ENCODE assay signal across 16 cellular contexts in the genomic region with DNA sequence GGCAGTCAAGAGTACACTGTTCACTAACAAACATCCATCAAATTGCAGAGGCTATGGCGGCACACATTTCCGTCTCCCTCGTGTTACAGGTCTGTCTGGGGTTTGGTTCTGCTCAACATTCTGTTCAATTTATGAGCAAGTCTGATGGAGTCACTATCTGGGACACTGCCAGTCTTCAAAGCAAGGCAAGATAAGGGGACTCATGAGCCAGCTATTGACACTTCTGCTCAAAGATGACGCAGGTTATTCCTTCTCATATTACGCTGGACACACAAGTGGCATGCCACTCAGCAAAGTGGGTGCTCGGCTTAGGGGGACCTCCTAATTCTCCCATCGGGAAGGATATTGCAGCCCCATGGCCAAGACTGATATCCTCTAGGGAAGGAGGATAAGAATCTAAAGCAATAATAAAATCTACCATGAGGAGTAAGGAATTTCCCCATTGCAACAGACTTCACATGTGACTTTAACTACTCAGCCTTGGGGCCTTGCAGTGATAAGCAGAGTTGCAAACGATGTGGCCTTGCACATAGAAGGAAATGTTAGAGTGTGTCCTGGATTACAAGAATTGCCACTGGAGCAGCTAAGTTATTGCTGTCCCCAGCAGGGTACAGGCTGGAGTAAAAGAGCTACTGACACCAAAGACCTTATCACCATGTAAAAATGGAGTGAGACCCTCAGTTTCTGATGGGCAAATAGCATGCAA.
A peak's percentile ranks its signal among the peaks of the same experiment; 100 is the strongest.
DNase-seq lines count a peak whose midpoint lies in the region; ATAC-seq and TF ChIP-seq lines count a peak whose summit lies in the region.
"Had no signal": no experiment of that assay in that cellular context is flagged by ENCODE, and none has a peak within 500 bp of the region (broad histone marks: within the 10 kb centered on the region; RNA-seq: fewer than 3 reads in every experiment).

No MANE protein-coding gene starts in this region.

- H3K4me1 ChIP-seq in A673 (ENCODE audit: insufficient read depth, low read length, poor library complexity, severe bottlenecking): no peaks in the 10 kb centered on the region
- no peaks in the 10 kb centered on the region for H3K4me1 ChIP-seq in mucosa of descending colon (ENCODE audit: low read depth)
- H3K4me1 ChIP-seq in tibial nerve: no peaks in the 10 kb centered on the region
- H3K4me1 ChIP-seq: neural progenitor cell had no signal

- H3K4me3 ChIP-seq in A673 (ENCODE audit: low read depth, low read length, poor library complexity, severe bottlenecking) (no peak overlapping the region), LNCaP clone FGC (ENCODE audit: low read depth, low read length) (no peak overlapping the region), epithelial cell of esophagus (ENCODE audit: low read length) (no peak overlapping the region), mucosa of descending colon (no peak overlapping the region), tibial nerve (no peak overlapping the region)
- H3K4me3 ChIP-seq: neural progenitor cell, tibial artery had no signal

- WGBS in tibial nerve, 2 donors: 85 to 87% methylated on average over 8 of the region's 8 CpGs

- no peak for TF ChIP-seq POLR2A in tibial nerve (IDR thresholded peaks at IDR 0.05)

- no peaks in the 10 kb centered on the region for H3K27me3 Mint-ChIP-seq in Calu3 (ENCODE audit: unreplicated experiment)

- H3K27ac Mint-ChIP-seq in Calu3 (ENCODE audit: unreplicated experiment): no peak overlapping the region
- H3K27ac Mint-ChIP-seq: neural progenitor cell had no signal

- DNase-seq in A673 (ENCODE audit: low spot score): peak; percentile 9
- DNase-seq in LNCaP clone FGC (ENCODE audit: low read depth): peak; percentile 54
- peak; percentile 50 for DNase-seq in epithelial cell of esophagus (ENCODE audit: low read depth)
- DNase-seq in mucosa of descending colon: no peak
- DNase-seq in activated T-cell treated with anti-CD3 and anti-CD28 coated beads, Interleukin-2, amount 50 U/mL, for 48 hours: no peak
- no peak for DNase-seq in Calu3
- no peak for DNase-seq in tibial nerve (ENCODE audit: low spot score in 2 of 2)
- no peak for DNase-seq in NCI-H510A (lab: John Stamatoyannopoulos, UW)
- DNase-seq: activated CD4-positive, alpha-beta T cell treated with anti-CD3 and anti-CD28 coated beads for 4 hours; hippocampal formation; MM.1S; NCI-H446; T-helper 1 cell had no signal

- BruUV-seq in A673 (replicated peaks; lab: Mats Ljungman, UMichigan) (no TSS peak), Calu3 (replicated peaks; lab: Mats Ljungman, UMichigan) (no TSS peak)

- POLR2A ChIA-PET in A673 (lab: Charles Lee; ENCODE audit: low non-redundant PET): no interaction called here

- peak; percentile 7 for ATAC-seq in mucosa of descending colon
- ATAC-seq: left lobe of liver had no signal

- CTCF ChIA-PET in A673 (lab: Charles Lee) (no interaction called here), Calu3 (lab: Charles Lee) (no interaction called here)

- no peaks in the 10 kb centered on the region for H3K4me1 Mint-ChIP-seq in Calu3 (ENCODE audit: low read depth, unreplicated experiment)

- no peak for TF ChIP-seq CTCF in A673 (conservative IDR thresholded peaks at IDR 0.05; ENCODE audit: low read depth, low read length)
- TF ChIP-seq CTCF in LNCaP clone FGC (IDR thresholded peaks at IDR 0.05; ENCODE audit: control insufficient read depth, extremely low read depth, insufficient read depth): no peak
- TF ChIP-seq CTCF in epithelial cell of esophagus (IDR thresholded peaks at IDR 0.05; ENCODE audit: insufficient read depth, low read depth, low read length, missing control alignments): no peak
- no peak for TF ChIP-seq CTCF in mucosa of descending colon (IDR thresholded peaks at IDR 0.05)
- TF ChIP-seq CTCF in Calu3 (IDR thresholded peaks at IDR 0.05; ENCODE audit: unreplicated experiment): no peak
- TF ChIP-seq CTCF in tibial nerve (IDR thresholded peaks at IDR 0.05): no peak

- H3K27ac ChIP-seq in A673 (ENCODE audit: low read depth, low read length, poor library complexity, severe bottlenecking) (no peak overlapping the region), tibial nerve (no peak overlapping the region)
- H3K27ac ChIP-seq: neural progenitor cell had no signal

- no peaks in the 10 kb centered on the region for H3K9me3 ChIP-seq in A673 (ENCODE audit: low read depth, low read length, poor library complexity, severe bottlenecking)
- no peaks in the 10 kb centered on the region for H3K9me3 ChIP-seq in mucosa of descending colon
- H3K9me3 ChIP-seq in tibial nerve: no peaks in the 10 kb centered on the region
- H3K9me3 ChIP-seq: tibial artery had no signal

- H3K36me3 ChIP-seq in A673 (ENCODE audit: insufficient read depth, low read length, poor library complexity, severe bottlenecking): no peaks in the 10 kb centered on the region
- H3K36me3 ChIP-seq in mucosa of descending colon (ENCODE audit: low read depth): no peaks in the 10 kb centered on the region
- H3K36me3 ChIP-seq in tibial nerve: no peaks in the 10 kb centered on the region
- H3K36me3 ChIP-seq: neural progenitor cell, tibial artery had no signal

- intact Hi-C loops in A673 (cut with micrococcal nuclease; ENCODE audit: unreplicated experiment) (no loop called here), mucosa of descending colon (cut with DNase I, micrococcal nuclease) (no loop called here), Calu3 (cut with micrococcal nuclease; ENCODE audit: unreplicated experiment) (no loop called here)

- no peak overlapping the region for H3K4me3 Mint-ChIP-seq in Calu3 (ENCODE audit: low read depth, unreplicated experiment)
- H3K4me3 Mint-ChIP-seq: neural progenitor cell had no signal

- H3K9me3 Mint-ChIP-seq in Calu3 (ENCODE audit: low read depth, unreplicated experiment): no peaks in the 10 kb centered on the region

- TF ChIP-seq EP300 in tibial nerve (IDR thresholded peaks at IDR 0.05): no peak

- H3K36me3 Mint-ChIP-seq in Calu3 (ENCODE audit: insufficient read depth, unreplicated experiment): no peaks in the 10 kb centered on the region
- H3K36me3 Mint-ChIP-seq: neural progenitor cell had no signal

- H3K27me3 ChIP-seq in A673 (replicated peaks; ENCODE audit: insufficient read depth, low read depth, low read length, poor library complexity) (no peaks in the 10 kb centered on the region), tibial nerve (no peaks in the 10 kb centered on the region)
- H3K27me3 ChIP-seq: neural progenitor cell, tibial artery had no signal

Comparison
In these comparisons a context has a peak if more than half of its experiments do, and no peak if none do; other contexts are left out.
1. DNase-seq: peak in A673 (single experiment), LNCaP clone FGC (single experiment) and epithelial cell of esophagus (single experiment); none in mucosa of descending colon (0 of 3), activated T-cell treated with anti-CD3 and anti-CD28 coated beads, Interleukin-2, amount 50 U/mL, for 48 hours (0 of 2), Calu3 (single experiment), tibial nerve (0 of 2) and NCI-H510A (single experiment).